In the genomic region with DNA sequence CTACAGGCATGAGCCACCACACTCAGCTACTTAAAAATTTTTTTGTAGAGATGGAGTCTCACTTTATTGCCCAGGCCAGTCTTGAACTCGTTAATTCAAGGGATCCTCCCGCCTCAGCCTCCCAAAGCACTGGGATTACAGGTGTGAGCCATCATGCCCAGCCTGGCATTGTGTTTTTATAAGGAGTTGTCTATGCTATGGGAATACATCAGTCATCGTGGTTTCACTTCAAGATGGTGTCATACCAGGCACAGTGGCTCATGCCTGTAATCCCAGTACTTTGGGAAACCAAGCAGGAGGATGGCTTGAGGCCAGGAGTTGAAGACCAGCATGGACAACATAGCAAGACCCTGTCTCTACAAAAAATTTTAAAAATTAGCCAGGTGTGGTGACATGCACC, we compare ENCODE assay signal across 28 cellular contexts.
"Had no signal": no experiment of that assay in that cellular context is flagged by ENCODE, and none has a peak within 500 bp of the region (broad histone marks: within the 10 kb centered on the region; RNA-seq: fewer than 3 reads in every experiment).

No MANE protein-coding gene starts in this region.

- H3K27me3 Mint-ChIP-seq: activated naive CD8-positive, alpha-beta T cell treated with anti-CD3 and anti-CD28 coated beads, Interleukin-2, amount 10 ng/mL, durations not matched to agents 7 days and 5 days; stimulated activated memory B cell treated with anti-CD40 and anti-IgM and Interleukin-4, amounts not matched to agents 10 μg/mL and 1 μg/mL and 100 μg/mL, for 72 hours; stimulated activated naive CD8-positive, alpha-beta T cell treated with anti-CD3 and anti-CD28 coated beads, Interleukin-15, amount 100 ng/mL, for 72 hours had no signal

- H3K36me3 ChIP-seq: ascending aorta, left lung, thyroid gland, upper lobe of left lung, vagina had no signal

- ATAC-seq: esophagus mucosa; left lung; natural killer cell treated with Interleukin-12 subunit alpha and Interleukin-12 subunit beta and Interleukin-15 and Interleukin-18, amount 100 ng/mL, for 72 hours; sciatic nerve; stimulated activated memory B cell treated with anti-CD40 and anti-IgM and Interleukin-4, amounts not matched to agents 10 μg/mL and 1 μg/mL and 100 μg/mL, for 72 hours; stimulated activated naive CD8-positive, alpha-beta T cell treated with anti-CD3 and anti-CD28 coated beads, Interleukin-15, amount 100 ng/mL, for 72 hours had no signal

- H3K4me2 ChIP-seq: smooth muscle cell had no signal

- H3K4me3 Mint-ChIP-seq: activated naive CD4-positive, alpha-beta T cell treated with anti-CD3 and anti-CD28 coated beads, Interleukin-2, amount 10 ng/mL, durations not matched to agents 7 days and 5 days; activated naive CD8-positive, alpha-beta T cell treated with anti-CD3 and anti-CD28 coated beads, Interleukin-2, amount 10 ng/mL, durations not matched to agents 7 days and 5 days; activated T-helper 1 cell treated with anti-CD3 and anti-CD28 coated beads, Interleukin-12 subunit alpha, Interleukin-12 subunit beta, Interleukin-2, Interleukin-4 antibody, amounts not matched to agents 30 ng/mL and 10 ng/mL and 1 ng/mL, durations not matched to agents 14 hours and 24 hours and 36 hours; brain; endodermal cell; natural killer cell treated with Interleukin-12 subunit alpha and Interleukin-12 subunit beta and Interleukin-15 and Interleukin-18, amount 100 ng/mL, for 72 hours; stimulated activated memory B cell treated with anti-CD40 and anti-IgM and Interleukin-4, amounts not matched to agents 10 μg/mL and 1 μg/mL and 100 μg/mL, for 72 hours; stimulated activated naive CD8-positive, alpha-beta T cell treated with anti-CD3 and anti-CD28 coated beads, Interleukin-15, amount 100 ng/mL, for 72 hours had no signal

- H3K27ac ChIP-seq: ascending aorta, left lung, thyroid gland, upper lobe of left lung, vagina, VCaP had no signal

- H3K27ac Mint-ChIP-seq: activated naive CD4-positive, alpha-beta T cell treated with anti-CD3 and anti-CD28 coated beads, Interleukin-2, amount 10 ng/mL, durations not matched to agents 7 days and 5 days; activated naive CD8-positive, alpha-beta T cell treated with anti-CD3 and anti-CD28 coated beads, Interleukin-2, amount 10 ng/mL, durations not matched to agents 7 days and 5 days; activated T-helper 1 cell treated with anti-CD3 and anti-CD28 coated beads, Interleukin-12 subunit alpha, Interleukin-12 subunit beta, Interleukin-2, Interleukin-4 antibody, amounts not matched to agents 30 ng/mL and 10 ng/mL and 1 ng/mL, durations not matched to agents 14 hours and 24 hours and 36 hours; endodermal cell; natural killer cell treated with Interleukin-12 subunit alpha and Interleukin-12 subunit beta and Interleukin-15 and Interleukin-18, amount 100 ng/mL, for 72 hours; stimulated activated memory B cell treated with anti-CD40 and anti-IgM and Interleukin-4, amounts not matched to agents 10 μg/mL and 1 μg/mL and 100 μg/mL, for 72 hours had no signal

- H3K9me3 Mint-ChIP-seq: activated naive CD4-positive, alpha-beta T cell treated with anti-CD3 and anti-CD28 coated beads, Interleukin-2, amount 10 ng/mL, durations not matched to agents 7 days and 5 days; activated naive CD8-positive, alpha-beta T cell treated with anti-CD3 and anti-CD28 coated beads, Interleukin-2, amount 10 ng/mL, durations not matched to agents 7 days and 5 days; activated T-helper 1 cell treated with anti-CD3 and anti-CD28 coated beads, Interleukin-12 subunit alpha, Interleukin-12 subunit beta, Interleukin-2, Interleukin-4 antibody, amounts not matched to agents 30 ng/mL and 10 ng/mL and 1 ng/mL, durations not matched to agents 14 hours and 24 hours and 36 hours; brain; endodermal cell; natural killer cell treated with Interleukin-12 subunit alpha and Interleukin-12 subunit beta and Interleukin-15 and Interleukin-18, amount 100 ng/mL, for 72 hours; stimulated activated memory B cell treated with anti-CD40 and anti-IgM and Interleukin-4, amounts not matched to agents 10 μg/mL and 1 μg/mL and 100 μg/mL, for 72 hours; stimulated activated naive CD8-positive, alpha-beta T cell treated with anti-CD3 and anti-CD28 coated beads, Interleukin-15, amount 100 ng/mL, for 72 hours had no signal

- H3K36me3 Mint-ChIP-seq: activated naive CD4-positive, alpha-beta T cell treated with anti-CD3 and anti-CD28 coated beads, Interleukin-2, amount 10 ng/mL, durations not matched to agents 7 days and 5 days; brain; natural killer cell treated with Interleukin-12 subunit alpha and Interleukin-12 subunit beta and Interleukin-15 and Interleukin-18, amount 100 ng/mL, for 72 hours had no signal

- H3K27me3 ChIP-seq: ascending aorta, left lung, thyroid gland, upper lobe of left lung, vagina had no signal

- H3K9me3 ChIP-seq: ascending aorta, left lung, mucosa of descending colon, thyroid gland, upper lobe of left lung, vagina had no signal

- H3K4me3 ChIP-seq: ascending aorta, left lung, lung, mucosa of descending colon, smooth muscle cell, thyroid gland, upper lobe of left lung, vagina had no signal

- DNase-seq: activated CD4-positive, alpha-beta T cell treated with anti-CD3 and anti-CD28 coated beads for 4 hours; activated CD4-positive, alpha-beta T cell treated with anti-CD3 and anti-CD28 coated beads, Interleukin-2, amount 50 U/mL, for 4 hours; activated CD8-positive, alpha-beta memory T cell treated with anti-CD3 and anti-CD28 coated beads for 24 hours; activated gamma-delta T cell; activated naive CD4-positive, alpha-beta T cell treated with anti-CD3 and anti-CD28 coated beads, Interleukin-2, amount 10 ng/mL, durations not matched to agents 7 days and 5 days; activated naive CD8-positive, alpha-beta T cell treated with anti-CD3 and anti-CD28 coated beads, Interleukin-2, amount 10 ng/mL, durations not matched to agents 7 days and 5 days; caudate nucleus; endodermal cell; kidney glomerular epithelial cell; left lung; mucosa of descending colon; stimulated activated CD4-positive, alpha-beta T cell treated with anti-CD3 and anti-CD28 coated beads, Interleukin-1b, Interleukin-23, amount 100 ng/mL, for 48 hours; stimulated activated CD4-positive, alpha-beta T cell treated with anti-CD3 and anti-CD28 coated beads, Interleukin-4, amount 100 ng/mL, for 4 hours; stimulated activated CD8-positive, alpha-beta memory T cell treated with anti-CD3 and anti-CD28 coated beads, Interleukin-4, amount 100 ng/mL, for 48 hours; stimulated activated naive CD8-positive, alpha-beta T cell treated with anti-CD3 and anti-CD28 coated beads, Interleukin-15, amount 100 ng/mL, for 72 hours; thyroid gland; upper lobe of left lung had no signal
